ENCODE assay signal across 8 cellular contexts in the genomic region with DNA sequence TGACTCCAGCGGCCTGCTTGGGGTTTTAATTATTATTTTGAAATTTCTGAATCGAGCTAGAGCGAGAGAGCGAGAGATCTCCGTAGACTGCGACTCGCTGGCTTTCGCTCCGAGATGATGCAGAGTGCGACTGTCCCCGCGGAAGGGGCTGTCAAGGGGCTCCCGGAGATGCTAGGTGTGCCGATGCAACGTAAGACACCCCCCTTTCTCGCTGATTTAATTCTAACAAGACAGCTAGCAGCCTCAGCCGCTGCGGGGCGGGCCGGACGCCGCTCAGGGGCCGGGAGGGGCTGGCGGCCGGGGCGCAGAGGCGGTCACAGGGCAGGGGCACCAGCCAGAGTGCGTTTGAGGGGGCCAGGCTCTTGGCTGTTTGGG. TPM values are rescaled to one million over a fixed set of nuclear protein-coding genes. Genes with fewer than 3 reads are reported as not detected.
DNase-seq lines count a peak whose midpoint lies in the region; ATAC-seq, FAIRE-seq and TF ChIP-seq lines count a peak whose summit lies in the region.

No MANE protein-coding gene starts in this region.

- H3K36me3 Mint-ChIP-seq in astrocyte (ENCODE audit: low read depth, unreplicated experiment), result peaks cover 2% of the 10 kb centered on the region

- DNase-seq in astrocyte (ENCODE audit: low read depth), result no peak
- DNase-seq in NCI-H187 treated with DMSO at 0.1 percent for 48 hours (lab: John Stamatoyannopoulos, UW), result no peak
- no peak for DNase-seq in nucleus accumbens (lab: John Stamatoyannopoulos, UW)
- DNase-seq in GDM1 (lab: John Stamatoyannopoulos, UW), result no peak

- H3K4me2 ChIP-seq in BLaER1, result peak overlapping the region; percentile 97
- H3K4me2 ChIP-seq in astrocyte (ENCODE audit: low read length), result peak overlapping the region; percentile 95

- peak overlapping the region; percentile 69 for H2AFZ ChIP-seq in astrocyte (ENCODE audit: low read depth, low read length)

- H3K9me3 ChIP-seq in BLaER1, result peaks cover 47% of the 10 kb centered on the region
- H3K9me3 ChIP-seq in astrocyte (ENCODE audit: insufficient read depth, low read depth, low read length), result no peaks in the 10 kb centered on the region
- H3K9me3 ChIP-seq in muscle layer of colon (ENCODE audit: low read length), result peaks cover 8% of the 10 kb centered on the region

- H3K9me3 Mint-ChIP-seq in astrocyte (ENCODE audit: unreplicated experiment), result peaks cover 3% of the 10 kb centered on the region

- FAIRE-seq in astrocyte (lab: Jason Lieb, UNC), result no peak

- peaks cover 68% of the 10 kb centered on the region for H4K20me1 ChIP-seq in BLaER1
- H4K20me1 ChIP-seq in astrocyte (ENCODE audit: insufficient read depth, low read length), result peaks cover 26% of the 10 kb centered on the region

- peak; percentile 21 for ATAC-seq in HG02981 (IDR thresholded peaks at IDR 0.05; ENCODE audit: unreplicated experiment)
- no peak for ATAC-seq in HG03196 (IDR thresholded peaks at IDR 0.05; ENCODE audit: unreplicated experiment)

- H3K27me3 ChIP-seq in BLaER1 (peaks cover 100% of the 10 kb centered on the region), astrocyte (ENCODE audit: insufficient read depth, low read length) (peaks cover 89% of the 10 kb centered on the region), muscle layer of colon (ENCODE audit: control insufficient read depth in 1 of 2, insufficient read depth in 2 of 2, low read length in 2 of 2) (peaks cover 72 to 87% of the 10 kb centered on the region in 2 donors)

- no peak overlapping the region for H3K27ac ChIP-seq in BLaER1
- H3K27ac ChIP-seq in astrocyte (ENCODE audit: low read depth, low read length), result no peak overlapping the region
- no peak overlapping the region for H3K27ac ChIP-seq in muscle layer of colon (ENCODE audit: low read depth, low read length)

- H3K4me1 ChIP-seq in BLaER1 (peaks cover 28% of the 10 kb centered on the region), astrocyte (ENCODE audit: insufficient read depth, low read length) (peaks cover 18% of the 10 kb centered on the region), muscle layer of colon (ENCODE audit: insufficient read depth, low read length) (peaks cover 38% of the 10 kb centered on the region)

- H3K9ac ChIP-seq in BLaER1, result no peak overlapping the region
- peak overlapping the region; percentile 41 for H3K9ac ChIP-seq in astrocyte (ENCODE audit: low read length)
- no peak overlapping the region for H3K9ac ChIP-seq in muscle layer of colon (ENCODE audit: low read length)

- H3K27ac Mint-ChIP-seq in astrocyte (ENCODE audit: unreplicated experiment), result no peak overlapping the region

- no peak for TF ChIP-seq CTCF in astrocyte (IDR thresholded peaks at IDR 0.05; ENCODE audit: insufficient read depth, low read depth, low read length)

- H3K36me3 ChIP-seq in BLaER1 (no peaks in the 10 kb centered on the region), astrocyte (ENCODE audit: insufficient read depth, low read length) (no peaks in the 10 kb centered on the region), muscle layer of colon (ENCODE audit: insufficient read depth, low read length) (no peaks in the 10 kb centered on the region)

- H3K27me3 Mint-ChIP-seq in astrocyte (ENCODE audit: low read depth, unreplicated experiment), result peaks cover 67% of the 10 kb centered on the region

- no peaks in the 10 kb centered on the region for H3K79me2 ChIP-seq in astrocyte (ENCODE audit: insufficient read depth, low read length)

- peaks cover 2% of the 10 kb centered on the region for H3K4me1 Mint-ChIP-seq in astrocyte (ENCODE audit: low read depth, unreplicated experiment)

- H3K4me3 Mint-ChIP-seq in astrocyte (ENCODE audit: unreplicated experiment), result peak overlapping the region; percentile 68

- peak overlapping the region; percentile 68 for H3K4me3 ChIP-seq in BLaER1
- peak overlapping the region; percentile 57 for H3K4me3 ChIP-seq in astrocyte (ENCODE audit: insufficient read depth, low read depth, low read length)
- H3K4me3 ChIP-seq in muscle layer of colon (ENCODE audit: low read depth in 1 of 2, low read length in 2 of 2), result peak overlapping the region; percentile 41 to 58

RNA-seq across cellular contexts. Expression of gene LHX4, which starts 0.3 kb away (rescaled TPM):
- total RNA-seq in astrocyte, result 0.14 and 0.36 TPM in 2 replicates
